29 cellular contexts compared by ENCODE assay signal in genomic region chr1:70877343-70877742, GRCh38.
"Had no signal": no experiment of that assay in that cellular context is flagged by ENCODE, and none has a peak within 500 bp of the region (broad histone marks: within the 10 kb centered on the region; RNA-seq: fewer than 3 reads in every experiment).

No MANE protein-coding gene starts in this region.

- DNase-seq: naive thymus-derived CD8-positive, alpha-beta T cell; nephron progenitor cell; nucleus accumbens; posterior cingulate gyrus; psoas muscle; right cardiac atrium; spleen; stimulated activated CD4-positive, alpha-beta T cell treated with anti-CD3 and anti-CD28 coated beads, Interleukin-12 subunit alpha, Interleukin-12 subunit beta, amount 100 ng/mL, for 4 hours; stimulated activated CD4-positive, alpha-beta T cell treated with anti-CD3 and anti-CD28 coated beads, Interleukin-1b, Interleukin-23, amount 100 ng/mL, for 48 hours; stimulated activated CD4-positive, alpha-beta T cell treated with anti-CD3 and anti-CD28 coated beads, Interleukin-4, amount 100 ng/mL, for 1 hour; stimulated activated CD4-positive, alpha-beta T cell treated with anti-CD3 and anti-CD28 coated beads, Interleukin-4, amount 100 ng/mL, for 4 hours; stimulated activated CD8-positive, alpha-beta memory T cell treated with anti-CD3 and anti-CD28 coated beads, Interleukin-4, amount 100 ng/mL, for 48 hours; stimulated activated naive CD4-positive, alpha-beta T cell; stimulated activated naive CD8-positive, alpha-beta T cell treated with anti-CD3 and anti-CD28 coated beads, Interleukin-15, amount 100 ng/mL, for 72 hours; stimulated activated naive CD8-positive, alpha-beta T cell treated with anti-CD3 and anti-CD28 coated beads, Interleukin-15, Interleukin-2, amounts not matched to agents 100 U/mL and 50 U/mL, for 24 hours; substantia nigra; testis; tibial artery; trophoblast cell; upper lobe of left lung had no signal

- H3K27ac ChIP-seq: neutrophil, parathyroid adenoma, psoas muscle, skin epidermis, spleen, suprapubic skin, testis, tibial artery, upper lobe of left lung, vagina had no signal

- H3K27me3 ChIP-seq: neutrophil, spleen, suprapubic skin, testis, tibial artery, upper lobe of left lung, vagina had no signal

- H3K9me3 ChIP-seq: neutrophil, psoas muscle, spleen, suprapubic skin, testis, tibial artery, upper lobe of left lung, vagina had no signal

- H3K4me3 ChIP-seq: psoas muscle, skin epidermis, smooth muscle cell, spleen, suprapubic skin, testis, tibial artery, upper lobe of left lung, vagina had no signal

- ATAC-seq: naive thymus-derived CD8-positive, alpha-beta T cell; natural killer cell treated with Interleukin-12 subunit alpha and Interleukin-12 subunit beta and Interleukin-15 and Interleukin-18, amount 100 ng/mL, for 72 hours; psoas muscle; right cardiac atrium; sciatic nerve; stimulated activated memory B cell treated with anti-CD40 and anti-IgM and Interleukin-4, amounts not matched to agents 10 μg/mL and 1 μg/mL and 100 μg/mL, for 72 hours; stimulated activated naive CD8-positive, alpha-beta T cell treated with anti-CD3 and anti-CD28 coated beads, Interleukin-15, amount 100 ng/mL, for 72 hours; stimulated activated naive CD8-positive, alpha-beta T cell treated with anti-CD3 and anti-CD28 coated beads, Interleukin-15, Interleukin-2, amounts not matched to agents 100 U/mL and 50 U/mL, for 24 hours had no signal

- H3K36me3 ChIP-seq: neutrophil, spleen, suprapubic skin, tibial artery, upper lobe of left lung, vagina had no signal

- H3K4me1 ChIP-seq: parathyroid adenoma, psoas muscle, spleen, testis, vagina had no signal
